ENCODE assay signal across 16 cellular contexts in genomic region chr11:2820976-2821375, GRCh38.
DNase-seq lines count a peak whose midpoint lies in the region; ATAC-seq and TF ChIP-seq lines count a peak whose summit lies in the region.
"Had no signal": no experiment of that assay in that cellular context is flagged by ENCODE, and none has a peak within 500 bp of the region (broad histone marks: within the 10 kb centered on the region; RNA-seq: fewer than 3 reads in every experiment).

No MANE protein-coding gene starts in this region.

- H3K27me3 ChIP-seq in right atrium auricular region: no peaks in the 10 kb centered on the region
- H3K27me3 ChIP-seq in neural progenitor cell: no peaks in the 10 kb centered on the region
- H3K27me3 ChIP-seq in spleen (replicated peaks in 1 of 7): no peaks in the 10 kb centered on the region
- H3K27me3 ChIP-seq: BLaER1 treated with 17β-estradiol and CSF1 and Interleukin-3, amounts not matched to agents 10 nM and 100 nM had no signal

- intact Hi-C loops in Right ventricle myocardium inferior (cut with DNase I) (no loop called here), left ventricle myocardium superior (cut with micrococcal nuclease) (no loop called here), spleen (cut with DNase I; ENCODE audit: low total_unique reads) (no loop called here), CD14-positive monocyte (cut with micrococcal nuclease) (no loop called here)

- ATAC-seq in Right ventricle myocardium inferior: no peak
- no peak for ATAC-seq in left ventricle myocardium superior
- ATAC-seq in HG02840 (IDR thresholded peaks at IDR 0.05; ENCODE audit: low FRiP score, unreplicated experiment): no peak
- ATAC-seq: GM12878 had no signal

- no peak overlapping the region for H3K9ac ChIP-seq in neural progenitor cell
- H3K9ac ChIP-seq: BLaER1 treated with 17β-estradiol and CSF1 and Interleukin-3, amounts not matched to agents 10 nM and 100 nM; GM23248 had no signal

- 89 to 95% (median 92%) methylated on average over 11 to 16 of the region's 16 CpGs for WGBS in spleen, 5 donors

- H3K36me3 Mint-ChIP-seq in neural progenitor cell: peaks cover 5% of the 10 kb centered on the region
- peaks cover 36 to 45% of the 10 kb centered on the region in 2 donors for H3K36me3 Mint-ChIP-seq in CD14-positive monocyte

- H3K36me3 ChIP-seq in right atrium auricular region (no peaks in the 10 kb centered on the region), neural progenitor cell (no peaks in the 10 kb centered on the region), spleen (peaks cover 0 to 24% (median 0%) of the 10 kb centered on the region in 6 donors)

- no peaks in the 10 kb centered on the region for H4K20me1 ChIP-seq in neural progenitor cell (ENCODE audit: low read depth)
- H4K20me1 ChIP-seq: BLaER1 treated with 17β-estradiol and CSF1 and Interleukin-3, amounts not matched to agents 10 nM and 100 nM had no signal

- H3K27ac ChIP-seq in right atrium auricular region (no peak overlapping the region), neural progenitor cell (no peak overlapping the region), spleen (no peak overlapping the region)
- H3K27ac ChIP-seq: GM23248 had no signal

- H3K9me3 Mint-ChIP-seq in neural progenitor cell (peaks cover 54% of the 10 kb centered on the region), CD14-positive monocyte (peaks cover 34 to 50% (median 45%) of the 10 kb centered on the region in 7 donors)

- DNase-seq in Right ventricle myocardium inferior (ENCODE audit: missing footprints) (peak; percentile 41), right atrium auricular region (ENCODE audit: low spot score) (no peak), left ventricle myocardium superior (peak; percentile 9), neural progenitor cell (ENCODE audit: low spot score) (no peak), spleen (peak; percentile 51), CD14-positive monocyte (ENCODE audit: low spot score) (no peak), SIG-M5 (lab: John Stamatoyannopoulos, UW) (no peak)
- DNase-seq: ACHN; Calu3; CD4-positive, alpha-beta T cell; DMS 273 treated with DMSO at 0.1 percent for 48 hours; GM23248; H7 had no signal

- peaks cover 25% of the 10 kb centered on the region for H3K27me3 Mint-ChIP-seq in neural progenitor cell (ENCODE audit: insufficient read depth, low read depth)
- peaks cover 1 to 6% (median 2%) of the 10 kb centered on the region in 3 donors for H3K27me3 Mint-ChIP-seq in CD14-positive monocyte (ENCODE audit: low read depth in 3 of 3)
- H3K27me3 Mint-ChIP-seq: CD4-positive, alpha-beta T cell had no signal

- peak overlapping the region; percentile 54 for H3K27ac Mint-ChIP-seq in neural progenitor cell
- H3K27ac Mint-ChIP-seq in CD14-positive monocyte: no peak overlapping the region
- H3K27ac Mint-ChIP-seq: CD4-positive, alpha-beta T cell had no signal

- no peaks in the 10 kb centered on the region for H3F3A ChIP-seq in neural progenitor cell (ENCODE audit: low read depth)

- H3K4me1 Mint-ChIP-seq in neural progenitor cell (peaks cover 15% of the 10 kb centered on the region), CD14-positive monocyte (peaks cover 29% of the 10 kb centered on the region)

- H3K79me2 ChIP-seq in neural progenitor cell (ENCODE audit: low read depth): no peaks in the 10 kb centered on the region

- no peak for TF ChIP-seq POLR2A in spleen (IDR thresholded peaks at IDR 0.05)

- H2AFZ ChIP-seq in neural progenitor cell (replicated peaks): no peak overlapping the region
- H2AFZ ChIP-seq: GM23248 had no signal

- H3K9me3 ChIP-seq in right atrium auricular region: peaks cover 0 to 19% of the 10 kb centered on the region in 2 donors
- H3K9me3 ChIP-seq in neural progenitor cell (ENCODE audit: low read depth): no peaks in the 10 kb centered on the region
- H3K9me3 ChIP-seq in spleen: peaks cover 0 to 74% (median 39%) of the 10 kb centered on the region in 8 donors

- TF ChIP-seq CTCF in right atrium auricular region (IDR thresholded peaks at IDR 0.05) (no peak), neural progenitor cell (IDR thresholded peaks at IDR 0.05) (no peak), spleen (IDR thresholded peaks at IDR 0.05 in 8 of 11, conservative IDR thresholded peaks at IDR 0.05 in 3 of 11) (no peak), CD14-positive monocyte (IDR thresholded peaks at IDR 0.05) (no peak)

- H3K4me1 ChIP-seq in right atrium auricular region: peaks cover 0 to 15% of the 10 kb centered on the region in 2 donors
- peaks cover 5% of the 10 kb centered on the region for H3K4me1 ChIP-seq in neural progenitor cell
- H3K4me1 ChIP-seq in spleen: peaks cover 0 to 18% (median 15%) of the 10 kb centered on the region in 6 donors

- H3K4me3 ChIP-seq in right atrium auricular region (no peak overlapping the region), neural progenitor cell (no peak overlapping the region), spleen (no peak overlapping the region)
- H3K4me3 ChIP-seq: BLaER1 treated with 17β-estradiol and CSF1 and Interleukin-3, amounts not matched to agents 10 nM and 100 nM; GM12878; GM23248 had no signal

- H3K4me2 ChIP-seq in neural progenitor cell: no peak overlapping the region
- H3K4me2 ChIP-seq: BLaER1 treated with 17β-estradiol and CSF1 and Interleukin-3, amounts not matched to agents 10 nM and 100 nM had no signal

- H3K4me3 Mint-ChIP-seq in neural progenitor cell (no peak overlapping the region), CD14-positive monocyte (no peak overlapping the region)
- H3K4me3 Mint-ChIP-seq: CD4-positive, alpha-beta T cell had no signal

Comparison
In these comparisons a context has a peak if more than half of its experiments do, and no peak if none do; other contexts are left out.
1. DNase-seq: peak in Right ventricle myocardium inferior (single experiment), left ventricle myocardium superior (single experiment) and spleen (single experiment); none in right atrium auricular region (single experiment), neural progenitor cell (single experiment), CD14-positive monocyte (single experiment) and SIG-M5 (single experiment).